Comparison of ENCODE assay signal across 8 cellular contexts in genomic region chr9:306907-307306, GRCh38.
A peak's percentile ranks its signal among the peaks of the same experiment; 100 is the strongest.
DNase-seq lines count a peak whose midpoint lies in the region; ATAC-seq, FAIRE-seq and TF ChIP-seq lines count a peak whose summit lies in the region.

No MANE protein-coding gene starts in this region.

- H3K4me1 ChIP-seq in smooth muscle cell (ENCODE audit: low read depth) (no peaks in the 10 kb centered on the region), kidney (ENCODE audit: control insufficient read depth in 1 of 2, insufficient read depth in 1 of 2, low read depth in 1 of 2, low read length in 2 of 2) (no peaks in the 10 kb centered on the region)

- H3K36me3 Mint-ChIP-seq in stimulated activated naive B cell treated with anti-CD40 and anti-IgM and Interleukin-4, amounts not matched to agents 10 μg/mL and 1 μg/mL and 100 μg/mL, for 72 hours, result peaks cover 28 to 40% of the 10 kb centered on the region in 2 donors

- no peak overlapping the region for H3K4me2 ChIP-seq in smooth muscle cell

- H4K20me1 ChIP-seq in smooth muscle cell (ENCODE audit: low read depth), result no peaks in the 10 kb centered on the region

- H3K27ac ChIP-seq in smooth muscle cell (ENCODE audit: low read depth) (no peak overlapping the region), kidney (ENCODE audit: low read depth in 2 of 2, low read length in 2 of 2) (no peak overlapping the region)

- peak; percentile 61 for DNase-seq in DMS53 (lab: John Stamatoyannopoulos, UW)
- no peak for DNase-seq in DMS53 treated with DMSO at 0.1 percent for 48 hours (lab: John Stamatoyannopoulos, UW; ENCODE audit: unreplicated experiment)
- peak; percentile 20 for DNase-seq in activated CD4-positive, alpha-beta T cell treated with anti-CD3 and anti-CD28 coated beads for 1 hour
- DNase-seq in erythroblast (lab: John Stamatoyannopoulos, UW), result peak; percentile 75 to 83
- no peak for DNase-seq in stimulated activated naive B cell treated with anti-CD40 and anti-IgM and Interleukin-4, amounts not matched to agents 10 μg/mL and 1 μg/mL and 100 μg/mL, for 72 hours
- DNase-seq in smooth muscle cell (lab: John Stamatoyannopoulos, UW; ENCODE audit: unreplicated experiment), result no peak
- no peak for DNase-seq in kidney
- no peak for DNase-seq in foreskin fibroblast

- no peaks in the 10 kb centered on the region for H3K9me3 Mint-ChIP-seq in stimulated activated naive B cell treated with anti-CD40 and anti-IgM and Interleukin-4, amounts not matched to agents 10 μg/mL and 1 μg/mL and 100 μg/mL, for 72 hours

- H3K27me3 Mint-ChIP-seq in stimulated activated naive B cell treated with anti-CD40 and anti-IgM and Interleukin-4, amounts not matched to agents 10 μg/mL and 1 μg/mL and 100 μg/mL, for 72 hours, result no peaks in the 10 kb centered on the region

- H3K79me2 ChIP-seq in smooth muscle cell (ENCODE audit: low read depth), result no peaks in the 10 kb centered on the region

- no peaks in the 10 kb centered on the region for H3K27me3 ChIP-seq in smooth muscle cell (ENCODE audit: low read depth)

- no peak for FAIRE-seq in kidney (lab: Jason Lieb, UNC)

- H3K4me3 Mint-ChIP-seq in stimulated activated naive B cell treated with anti-CD40 and anti-IgM and Interleukin-4, amounts not matched to agents 10 μg/mL and 1 μg/mL and 100 μg/mL, for 72 hours, result no peak overlapping the region

- TF ChIP-seq CTCF in smooth muscle cell (IDR thresholded peaks at IDR 0.05; ENCODE audit: borderline replicate concordance, insufficient read depth, poor library complexity, severe bottlenecking), result no peak
- TF ChIP-seq CTCF in kidney (IDR thresholded peaks at IDR 0.05; ENCODE audit: borderline replicate concordance, extremely low read depth, insufficient read depth), result no peak
- TF ChIP-seq CTCF in foreskin fibroblast (IDR thresholded peaks at IDR 0.05; ENCODE audit: low read depth, low read length), result no peak

- TF ChIP-seq POLR2A in erythroblast (IDR thresholded peaks at IDR 0.05; ENCODE audit: low read length), result no peak

- no peak overlapping the region for H3K9ac ChIP-seq in smooth muscle cell (ENCODE audit: low read depth)
- H3K9ac ChIP-seq in kidney (ENCODE audit: low read length in 2 of 2), result no peak overlapping the region

- intact Hi-C loops in kidney (cut with DNase I), result no loop called here

- H3K27ac Mint-ChIP-seq in stimulated activated naive B cell treated with anti-CD40 and anti-IgM and Interleukin-4, amounts not matched to agents 10 μg/mL and 1 μg/mL and 100 μg/mL, for 72 hours, result peak overlapping the region; percentile 56

- no peak overlapping the region for H2AFZ ChIP-seq in smooth muscle cell (ENCODE audit: low read depth)

- no peaks in the 10 kb centered on the region for H3F3A ChIP-seq in smooth muscle cell (ENCODE audit: low read depth)

- H3K9me3 ChIP-seq in smooth muscle cell (replicated peaks; ENCODE audit: low read depth) (no peaks in the 10 kb centered on the region), kidney (ENCODE audit: control insufficient read depth in 1 of 2, low read length in 2 of 2) (peaks cover 0 to 5% of the 10 kb centered on the region in 2 donors)

- WGBS in smooth muscle cell (ENCODE audit: low lambda C conversion rate), result 86% methylated on average over 7 of the region's 7 CpGs

- peak; percentile 60 to 65 for ATAC-seq in stimulated activated naive B cell treated with anti-CD40 and anti-IgM and Interleukin-4, amounts not matched to agents 10 μg/mL and 1 μg/mL and 100 μg/mL, for 72 hours (replicated peaks)

- no peaks in the 10 kb centered on the region for H3K36me3 ChIP-seq in smooth muscle cell (ENCODE audit: low read depth)
- H3K36me3 ChIP-seq in kidney (ENCODE audit: control insufficient read depth in 1 of 2, insufficient read depth in 2 of 2, low read length in 2 of 2), result peaks cover 0 to under 1% of the 10 kb centered on the region in 2 donors

- H3K4me3 ChIP-seq in smooth muscle cell (no peak overlapping the region), kidney (ENCODE audit: low read length in 2 of 2) (no peak overlapping the region), foreskin fibroblast (ENCODE audit: low read depth in 1 of 2, low read length in 2 of 2) (no peak overlapping the region)

- H3K4me1 Mint-ChIP-seq in stimulated activated naive B cell treated with anti-CD40 and anti-IgM and Interleukin-4, amounts not matched to agents 10 μg/mL and 1 μg/mL and 100 μg/mL, for 72 hours, result peaks cover 0 to 6% of the 10 kb centered on the region in 2 donors

Comparison
In these comparisons a context has a peak if more than half of its experiments do, and no peak if none do; other contexts are left out.
1. DNase-seq: peak in DMS53 (single experiment), activated CD4-positive, alpha-beta T cell treated with anti-CD3 and anti-CD28 coated beads for 1 hour (single experiment) and erythroblast (2 of 2); none in DMS53 treated with DMSO at 0.1 percent for 48 hours (single experiment), stimulated activated naive B cell treated with anti-CD40 and anti-IgM and Interleukin-4, amounts not matched to agents 10 μg/mL and 1 μg/mL and 100 μg/mL, for 72 hours (single experiment), smooth muscle cell (single experiment), kidney (single experiment) and foreskin fibroblast (0 of 2).